Comparison of ENCODE assay signal across 8 cellular contexts in the genomic region with DNA sequence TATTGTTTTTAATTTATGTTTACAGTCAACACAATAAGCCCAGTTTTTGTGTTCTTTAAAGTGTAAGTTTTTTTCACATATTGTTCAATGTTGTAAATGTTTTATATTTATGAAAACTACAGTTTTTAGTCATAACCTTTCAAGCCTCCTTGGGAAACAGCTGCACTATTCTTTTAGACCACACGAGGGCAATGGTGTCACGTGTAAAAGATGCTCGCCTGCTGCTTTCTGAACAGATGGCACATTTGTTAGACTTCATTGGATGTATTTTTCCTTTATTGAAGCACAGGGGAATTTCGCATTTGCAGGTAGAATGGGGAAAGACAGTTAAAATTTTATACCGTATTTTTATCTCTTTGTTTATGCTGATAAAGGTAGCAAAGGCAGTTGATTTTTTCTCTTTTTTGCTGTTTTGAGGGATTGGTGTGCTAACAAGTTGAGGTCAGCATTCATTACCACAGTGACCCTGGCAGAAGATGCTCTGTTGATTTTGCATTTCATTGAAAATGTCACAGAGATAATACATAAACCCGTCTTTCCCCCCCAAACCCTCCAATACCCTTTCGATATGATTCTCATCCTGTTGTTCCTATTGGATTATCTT. TPM values are rescaled to one million over a fixed set of nuclear protein-coding genes. Genes with fewer than 3 reads are reported as not detected.
A peak's percentile ranks its signal among the peaks of the same experiment; 100 is the strongest.
DNase-seq lines count a peak whose midpoint lies in the region; ATAC-seq and TF ChIP-seq lines count a peak whose summit lies in the region.

No MANE protein-coding gene starts in this region.

- no peaks in the 10 kb centered on the region for H3K9me3 Mint-ChIP-seq in natural killer cell

- no peak overlapping the region for H3K4me3 ChIP-seq in epithelial cell of proximal tubule (ENCODE audit: low read depth, low read length)

- H3K4me1 Mint-ChIP-seq in natural killer cell: peaks cover 18% of the 10 kb centered on the region in 2 donors

- no peaks in the 10 kb centered on the region for H3K36me3 Mint-ChIP-seq in natural killer cell

- peak; percentile 94 for TF ChIP-seq CTCF in epithelial cell of proximal tubule (conservative IDR thresholded peaks at IDR 0.05; ENCODE audit: low read depth, low read length)
- peak; percentile 97 for TF ChIP-seq CTCF in natural killer cell (IDR thresholded peaks at IDR 0.05)

- no peak overlapping the region for H3K27ac Mint-ChIP-seq in natural killer cell

- ATAC-seq in HG02938 (IDR thresholded peaks at IDR 0.05; ENCODE audit: unreplicated experiment): peak; percentile 41
- peak; percentile 54 to 70 (median 67) for ATAC-seq in natural killer cell

- H3K4me3 Mint-ChIP-seq in natural killer cell: peak overlapping the region; percentile 14

- peak; percentile 44 for DNase-seq in NOMO-1 treated with DMSO at 0.1 percent for 48 hours (lab: John Stamatoyannopoulos, UW; ENCODE audit: unreplicated experiment)
- no peak for DNase-seq in NOMO-1 treated with dmso at 0.1 percent for 144 hours (lab: John Stamatoyannopoulos, UW; ENCODE audit: unreplicated experiment)
- DNase-seq in NCI-H748 treated with DMSO at 0.1 percent for 48 hours (lab: John Stamatoyannopoulos, UW): peak; percentile 62
- DNase-seq in activated T-cell treated with anti-CD3 and anti-CD28 coated beads for 1 hour (ENCODE audit: low read depth): peak; percentile 48
- no peak for DNase-seq in epithelial cell of proximal tubule (ENCODE audit: low read depth)
- DNase-seq in natural killer cell: peak; percentile 33
- DNase-seq in superior temporal gyrus (ENCODE audit: extremely low spot score): peak; percentile 92

- intact Hi-C loops in natural killer cell (cut with micrococcal nuclease): loop anchor here (1.0 kb wide), 1 partner anchor 940 kb away; no protein-coding TSS in a partner anchor

- peaks cover 48 to 75% of the 10 kb centered on the region in 2 donors for H3K27me3 Mint-ChIP-seq in natural killer cell (ENCODE audit: low read depth in 2 of 2)

RNA-seq across cellular contexts. Expression of a gene that starts 59.0 kb away (rescaled TPM):
- total RNA-seq in epithelial cell of proximal tubule (46.3 and 64.7 TPM in 2 replicates), natural killer cell (10 to 100 TPM; 68.5 to 99.0 (median 80.7) TPM)

Comparison
In these comparisons a context has a peak if more than half of its experiments do, and no peak if none do; other contexts are left out.
1. DNase-seq: peak in NOMO-1 treated with DMSO at 0.1 percent for 48 hours (single experiment), NCI-H748 treated with DMSO at 0.1 percent for 48 hours (single experiment), activated T-cell treated with anti-CD3 and anti-CD28 coated beads for 1 hour (single experiment), natural killer cell (single experiment) and superior temporal gyrus (single experiment); none in NOMO-1 treated with dmso at 0.1 percent for 144 hours (single experiment) and epithelial cell of proximal tubule (single experiment).